13 cellular contexts compared by ENCODE assay signal in genomic region chr15:58459562-58459961, GRCh38. TPM values are rescaled to one million over a fixed set of nuclear protein-coding genes. Genes with fewer than 3 reads are reported as not detected.
A peak's percentile ranks its signal among the peaks of the same experiment; 100 is the strongest.
DNase-seq lines count a peak whose midpoint lies in the region; ATAC-seq and TF ChIP-seq lines count a peak whose summit lies in the region.
"Had no signal": no experiment of that assay in that cellular context is flagged by ENCODE, and none has a peak within 500 bp of the region (broad histone marks: within the 10 kb centered on the region; RNA-seq: fewer than 3 reads in every experiment).

No MANE protein-coding gene starts in this region.

- no peaks in the 10 kb centered on the region for H3K9me3 Mint-ChIP-seq in CD8-positive, alpha-beta memory T cell
- H3K9me3 Mint-ChIP-seq in Caco-2 (ENCODE audit: unreplicated experiment) = no peaks in the 10 kb centered on the region

- ATAC-seq in Right ventricle myocardium inferior = peak; percentile 36
- no peak for ATAC-seq in GM21528 (IDR thresholded peaks at IDR 0.05; ENCODE audit: low FRiP score, unreplicated experiment)

- DNase-seq in Right ventricle myocardium inferior (ENCODE audit: missing footprints) (no peak), cardiac septum (ENCODE audit: low spot score) (no peak), dermis microvascular lymphatic vessel endothelial cell (ENCODE audit: low read depth in 2 of 2) (peak; percentile 29 to 81), myocyte (ENCODE audit: low read depth) (peak; percentile 99), NCI-H146 (lab: John Stamatoyannopoulos, UW) (no peak), Caco-2 (no peak)
- no peak for DNase-seq in CD8-positive, alpha-beta memory T cell
- DNase-seq: GDM1; NCI-H2029; pancreas; stimulated activated CD4-positive, alpha-beta T cell treated with anti-CD3 and anti-CD28 coated beads, Interleukin-4, amount 100 ng/mL, for 1 hour; substantia nigra had no signal

- intact Hi-C loops in Right ventricle myocardium inferior (cut with DNase I) = no loop called here
- intact Hi-C loops in cardiac septum (cut with DNase I) = no loop called here
- intact Hi-C loops in Caco-2 (cut with micrococcal nuclease; ENCODE audit: unreplicated experiment) = no loop called here

- CTCF ChIA-PET in CD8-positive, alpha-beta memory T cell (lab: Charles Lee) = no interaction called here
- CTCF ChIA-PET in Caco-2 (lab: Charles Lee) = interaction anchor here (0.5 kb wide), 1 partner anchor 300 kb away, joined by 3 read pairs; no protein-coding TSS in a partner anchor

- H3K36me3 Mint-ChIP-seq in CD8-positive, alpha-beta memory T cell = peaks cover 0 to 5% (median 4%) of the 10 kb centered on the region in 3 donors
- H3K36me3 Mint-ChIP-seq in Caco-2 (ENCODE audit: insufficient read depth, unreplicated experiment) = peaks cover 22% of the 10 kb centered on the region

- H3K4me1 ChIP-seq in CD8-positive, alpha-beta memory T cell (ENCODE audit: insufficient read depth, low read length) = peaks cover 32% of the 10 kb centered on the region
- peaks cover 62% of the 10 kb centered on the region for H3K4me1 ChIP-seq in Caco-2

- no peaks in the 10 kb centered on the region for H3K27me3 Mint-ChIP-seq in CD8-positive, alpha-beta memory T cell
- H3K27me3 Mint-ChIP-seq in Caco-2 (ENCODE audit: insufficient read depth, unreplicated experiment) = no peaks in the 10 kb centered on the region

- H3K9me3 ChIP-seq in CD8-positive, alpha-beta memory T cell (ENCODE audit: low read length) = no peaks in the 10 kb centered on the region
- no peaks in the 10 kb centered on the region for H3K9me3 ChIP-seq in Caco-2
- H3K9me3 ChIP-seq: pancreas had no signal

- H3K27ac ChIP-seq in CD8-positive, alpha-beta memory T cell (ENCODE audit: low read depth, low read length) = no peak overlapping the region

- H3K27ac Mint-ChIP-seq in CD8-positive, alpha-beta memory T cell = peak overlapping the region in 1 of 8 donors; percentile 25
- H3K27ac Mint-ChIP-seq in Caco-2 (ENCODE audit: unreplicated experiment) = no peak overlapping the region

- H3K27me3 ChIP-seq in CD8-positive, alpha-beta memory T cell (ENCODE audit: insufficient read depth, low read length, poor library complexity, severe bottlenecking) = no peaks in the 10 kb centered on the region
- no peaks in the 10 kb centered on the region for H3K27me3 ChIP-seq in Caco-2 (replicated peaks; ENCODE audit: control insufficient read depth, insufficient read depth, low read length)
- H3K27me3 ChIP-seq: pancreas had no signal

- H3K4me1 Mint-ChIP-seq in CD8-positive, alpha-beta memory T cell = peaks cover 38 to 77% (median 47%) of the 10 kb centered on the region in 3 donors
- H3K4me1 Mint-ChIP-seq in Caco-2 (ENCODE audit: low read depth, unreplicated experiment) = peaks cover 64% of the 10 kb centered on the region

- no TSS peak for BruUV-seq in Caco-2 (replicated peaks; lab: Mats Ljungman, UMichigan)

- H3K4me3 Mint-ChIP-seq in CD8-positive, alpha-beta memory T cell = no peak overlapping the region
- H3K4me3 Mint-ChIP-seq in Caco-2 (ENCODE audit: unreplicated experiment) = no peak overlapping the region

- POLR2A ChIA-PET in CD8-positive, alpha-beta memory T cell (lab: Charles Lee) = no interaction called here
- POLR2A ChIA-PET in Caco-2 (lab: Charles Lee) = no interaction called here

- TF ChIP-seq CTCF in Caco-2 (IDR thresholded peaks at IDR 0.05; ENCODE audit: insufficient read depth in 1 of 2, low read depth in 1 of 2, low read length in 1 of 2, severe bottlenecking in 1 of 2, unreplicated experiment in 1 of 2) = no peak

- H3K4me3 ChIP-seq in CD8-positive, alpha-beta memory T cell (ENCODE audit: low read length) = no peak overlapping the region
- H3K4me3 ChIP-seq in Caco-2 (ENCODE audit: low read depth, low read length) = no peak overlapping the region
- H3K4me3 ChIP-seq: pancreas had no signal

- H3K36me3 ChIP-seq in CD8-positive, alpha-beta memory T cell (ENCODE audit: insufficient read depth, low read length) = no peaks in the 10 kb centered on the region
- no peaks in the 10 kb centered on the region; the same call in 1 of the 2 replicates for H3K36me3 ChIP-seq in Caco-2 (ENCODE audit: control insufficient read depth, insufficient read depth, low read length)
- H3K36me3 ChIP-seq: pancreas had no signal

RNA-seq across cellular contexts. Expression of gene LIPC, which starts 27.8 kb away (rescaled TPM):
- total RNA-seq in Right ventricle myocardium inferior (0.70 TPM), cardiac septum (0.62 TPM), dermis microvascular lymphatic vessel endothelial cell (0.13 and 0.38 TPM in 2 replicates), myocyte (1.0 and 1.2 TPM in 2 replicates), Caco-2 (2022) (17.6 and 18.7 TPM in 2 replicates)
- 9.3 TPM for polyA plus RNA-seq in myocyte (2012)
- total RNA-seq in CD8-positive, alpha-beta memory T cell = under 1 TPM; 0.28 to 0.47 TPM
- 1.5 TPM for polyA plus RNA-seq in CD8-positive, alpha-beta memory T cell

Comparison
In these comparisons a context has a peak if more than half of its experiments do, and no peak if none do; other contexts are left out.
1. DNase-seq: peak in dermis microvascular lymphatic vessel endothelial cell (2 of 2) and myocyte (single experiment); none in Right ventricle myocardium inferior (single experiment), cardiac septum (single experiment), CD8-positive, alpha-beta memory T cell (0 of 5), NCI-H146 (single experiment) and Caco-2 (0 of 2).